ENCODE assay signal across 8 cellular contexts in genomic region chr4:109433281-109434006, GRCh38. TPM values are rescaled to one million over a fixed set of nuclear protein-coding genes. Genes with fewer than 3 reads are reported as not detected.
A peak's percentile ranks its signal among the peaks of the same experiment; 100 is the strongest.
DNase-seq lines count a peak whose midpoint lies in the region; ATAC-seq, FAIRE-seq and TF ChIP-seq lines count a peak whose summit lies in the region.

Gene SEC24B, plus strand, starts transcription at chr4:109433815. Its CDS starts 55 bp downstream, at chr4:109433870.

- H4K20me1 ChIP-seq in osteoblast (ENCODE audit: insufficient read depth, low read length) = peaks cover 36% of the 10 kb centered on the region

- no peak for FAIRE-seq in H54 (lab: Jason Lieb, UNC)

- CTCF ChIA-PET in activated naive CD4-positive, alpha-beta T cell treated with anti-CD3 and anti-CD28 coated beads for 36 hours (lab: Charles Lee) = interaction anchor here (0.6 to 2.4 kb wide), 22 partner anchors 9 to 381 kb away, joined by 3 to 12 read pairs (median 4); partner anchors contain the start of genes CASP6 and MCUB

- H3K27me3 Mint-ChIP-seq in activated naive CD4-positive, alpha-beta T cell treated with anti-CD3 and anti-CD28 coated beads for 36 hours (ENCODE audit: low read depth) = no peaks in the 10 kb centered on the region

- intact Hi-C loops in activated naive CD4-positive, alpha-beta T cell treated with anti-CD3 and anti-CD28 coated beads for 36 hours (cut with micrococcal nuclease) = loop anchor here (1.0 to 10.0 kb wide), 11 partner anchors 16 to 1711 kb away; partner anchors contain the start of genes CASP6, ELOVL6, GAR1 and MCUB

- peak within 1 kb of the TSS; percentile 86 for H3K27ac ChIP-seq in osteoblast (ENCODE audit: low read depth, low read length)
- H3K27ac ChIP-seq in thoracic aorta = peak within 1 kb of the TSS; percentile 89 to 93

- H3K36me3 ChIP-seq in osteoblast (ENCODE audit: insufficient read depth, low read length) = no peaks in the 10 kb centered on the region
- no peaks in the 10 kb centered on the region for H3K36me3 ChIP-seq in thoracic aorta

- no peaks in the 10 kb centered on the region for H3K27me3 ChIP-seq in osteoblast (ENCODE audit: insufficient read depth, low read length)
- no peaks in the 10 kb centered on the region for H3K27me3 ChIP-seq in thoracic aorta (replicated peaks; ENCODE audit: insufficient read depth)

- TF ChIP-seq CTCF in osteoblast (IDR thresholded peaks at IDR 0.05; ENCODE audit: extremely low read depth, low read depth, low read length) = peak; percentile 58
- peak; percentile 82 for TF ChIP-seq CTCF in thoracic aorta (IDR thresholded peaks at IDR 0.05)

- ATAC-seq in thoracic aorta (ENCODE audit: insufficient number of reproducible peaks, low FRiP score, low read depth) = peak; percentile 86

- H3K4me1 ChIP-seq in osteoblast (ENCODE audit: insufficient read depth, low read length) (peaks cover 23% of the 10 kb centered on the region), thoracic aorta (ENCODE audit: control insufficient read depth in 1 of 2, low read depth in 2 of 2) (peaks cover 14 to 39% of the 10 kb centered on the region in 2 donors)

- peak within 1 kb of the TSS; percentile 95 for H2AFZ ChIP-seq in osteoblast (ENCODE audit: low read length)

- peak within 1 kb of the TSS; percentile 78 for H3K4me3 ChIP-seq in osteoblast (ENCODE audit: insufficient read depth, low read length)
- H3K4me3 ChIP-seq in thoracic aorta = peak within 1 kb of the TSS; percentile 83

- peaks cover 5% of the 10 kb centered on the region for H3K36me3 Mint-ChIP-seq in activated naive CD4-positive, alpha-beta T cell treated with anti-CD3 and anti-CD28 coated beads for 36 hours (ENCODE audit: low read depth)

- H3K4me1 Mint-ChIP-seq in activated naive CD4-positive, alpha-beta T cell treated with anti-CD3 and anti-CD28 coated beads for 36 hours (ENCODE audit: low read depth) = peaks cover 62% of the 10 kb centered on the region

- peak within 1 kb of the TSS; percentile 82 for H3K4me3 Mint-ChIP-seq in activated naive CD4-positive, alpha-beta T cell treated with anti-CD3 and anti-CD28 coated beads for 36 hours

- peak; percentile 76 for TF ChIP-seq POLR2A in H54 (IDR thresholded peaks at IDR 0.05; ENCODE audit: low read depth, low read length)

- H3K79me2 ChIP-seq in osteoblast (ENCODE audit: insufficient read depth, low read length) = peaks cover 65% of the 10 kb centered on the region

- peak within 1 kb of the TSS; percentile 95 for H3K4me2 ChIP-seq in osteoblast (ENCODE audit: insufficient read depth, low read length)

- H3K9me3 Mint-ChIP-seq in activated naive CD4-positive, alpha-beta T cell treated with anti-CD3 and anti-CD28 coated beads for 36 hours = no peaks in the 10 kb centered on the region

- no peaks in the 10 kb centered on the region for H3K9me3 ChIP-seq in osteoblast (ENCODE audit: low read depth, low read length)
- H3K9me3 ChIP-seq in thoracic aorta = no peaks in the 10 kb centered on the region

- peak; percentile 86 for DNase-seq in GDM1 (lab: John Stamatoyannopoulos, UW)
- DNase-seq in H54 (ENCODE audit: insufficient read length, low spot score) = peak; percentile 60
- peak; percentile 90 for DNase-seq in LoVo (ENCODE audit: low spot score)
- peak; percentile 74 for DNase-seq in SK-N-DZ (ENCODE audit: low spot score)
- peak; percentile 92 for DNase-seq in activated naive CD4-positive, alpha-beta T cell treated with anti-CD3 and anti-CD28 coated beads for 36 hours
- DNase-seq in globus pallidus (ENCODE audit: low spot score) = peak; percentile 79
- DNase-seq in osteoblast (ENCODE audit: insufficient read length, low spot score, missing footprints) = peak; percentile 96
- peak; percentile 57 for DNase-seq in thoracic aorta (ENCODE audit: low spot score)

- peak within 1 kb of the TSS; percentile 85 for H3K27ac Mint-ChIP-seq in activated naive CD4-positive, alpha-beta T cell treated with anti-CD3 and anti-CD28 coated beads for 36 hours

RNA-seq across cellular contexts. Expression of gene SEC24B, which starts in this region (rescaled TPM):
- polyA plus RNA-seq in SK-N-DZ (2014; cell fraction: cytosol; rRNA removed) = 11.6 and 13.9 TPM in 2 replicates
- 10.4 and 12.3 TPM in 2 replicates for polyA plus RNA-seq in SK-N-DZ (2014; cell fraction: nucleus; rRNA removed)
- total RNA-seq in activated naive CD4-positive, alpha-beta T cell treated with anti-CD3 and anti-CD28 coated beads for 36 hours = 10 to 100 TPM; 20.6 to 21.1 TPM
- 18.1 and 22.7 TPM in 2 replicates for total RNA-seq in osteoblast
- total RNA-seq in thoracic aorta = 10 to 100 TPM; 27.2 to 39.1 TPM

Comparison
In these comparisons a context has a peak if more than half of its experiments do, and no peak if none do; other contexts are left out.
1. Peak in every context shown above with its lines: DNase-seq, ATAC-seq, H3K4me3 ChIP-seq and H3K27ac ChIP-seq.